8 cellular contexts compared by ENCODE assay signal in genomic region chr3:8962226-8962861, GRCh38.
DNase-seq lines count a peak whose midpoint lies in the region; ATAC-seq and TF ChIP-seq lines count a peak whose summit lies in the region.

No MANE protein-coding gene starts in this region.

- H3K9ac ChIP-seq in ES-I3 (ENCODE audit: low read depth, low read length) (peak overlapping the region; percentile 78), NT2/D1 (ENCODE audit: insufficient read length, low read depth) (peak overlapping the region; percentile 90), endocrine pancreas (ENCODE audit: control insufficient read depth, insufficient read depth, low read length) (no peak overlapping the region), parathyroid adenoma (no peak overlapping the region)

- TF ChIP-seq CTCF in parathyroid adenoma (IDR thresholded peaks at IDR 0.05), result no peak

- H3K4me3 ChIP-seq in NT2/D1 (ENCODE audit: insufficient read length, low read depth), result peak overlapping the region; percentile 80
- H3K4me3 ChIP-seq in endocrine pancreas (ENCODE audit: control insufficient read depth, insufficient read depth, low read length), result peak overlapping the region; percentile 85
- peak overlapping the region; percentile 94 for H3K4me3 ChIP-seq in parathyroid adenoma (ENCODE audit: low read depth, low read length)

- H3K9me3 ChIP-seq in ES-I3 (ENCODE audit: control insufficient read depth, insufficient read depth, low read length) (no peaks in the 10 kb centered on the region), NT2/D1 (ENCODE audit: insufficient read depth, low read length) (no peaks in the 10 kb centered on the region), endocrine pancreas (ENCODE audit: control insufficient read depth, low read length) (no peaks in the 10 kb centered on the region), parathyroid adenoma (ENCODE audit: control insufficient read depth, low read length) (no peaks in the 10 kb centered on the region)

- DNase-seq in NT2/D1 (ENCODE audit: low read depth, low spot score) (no peak), NCI-H2029 (lab: John Stamatoyannopoulos, UW) (no peak), epidermal melanocyte (ENCODE audit: insufficient read length, low spot score) (no peak), CD1c-positive myeloid dendritic cell (ENCODE audit: extremely low spot score) (no peak)

- no peaks in the 10 kb centered on the region for H3K27me3 ChIP-seq in NT2/D1 (ENCODE audit: insufficient read depth, insufficient read length)
- no peaks in the 10 kb centered on the region for H3K27me3 ChIP-seq in endocrine pancreas (ENCODE audit: control insufficient read depth, insufficient read depth, low read length)
- H3K27me3 ChIP-seq in parathyroid adenoma (ENCODE audit: control insufficient read depth, insufficient read depth, low read length), result no peaks in the 10 kb centered on the region

- peaks cover 2% of the 10 kb centered on the region for H3K79me2 ChIP-seq in parathyroid adenoma

- peak overlapping the region; percentile 96 for H2AFZ ChIP-seq in parathyroid adenoma

- H3K27ac ChIP-seq in parathyroid adenoma, result no peak overlapping the region

- H3K4me1 ChIP-seq in ES-I3 (ENCODE audit: insufficient read depth, low read length) (peaks cover 25% of the 10 kb centered on the region), NT2/D1 (ENCODE audit: insufficient read depth, insufficient read length) (peaks cover 6% of the 10 kb centered on the region), endocrine pancreas (ENCODE audit: control insufficient read depth, insufficient read depth, low read length) (no peaks in the 10 kb centered on the region), parathyroid adenoma (peaks cover 7% of the 10 kb centered on the region)

- ATAC-seq in HG03108 (IDR thresholded peaks at IDR 0.05; ENCODE audit: unreplicated experiment), result no peak

- H3K36me3 ChIP-seq in ES-I3 (ENCODE audit: insufficient read depth, low read length) (no peaks in the 10 kb centered on the region), NT2/D1 (ENCODE audit: insufficient read depth, insufficient read length, low read length) (peaks cover 40% of the 10 kb centered on the region), endocrine pancreas (ENCODE audit: control insufficient read depth, insufficient read depth, low read length) (no peaks in the 10 kb centered on the region), parathyroid adenoma (ENCODE audit: control insufficient read depth, insufficient read depth, low read length) (no peaks in the 10 kb centered on the region)

- peak overlapping the region; percentile 98 for H3K4me2 ChIP-seq in parathyroid adenoma (ENCODE audit: low read length)

Comparison
In these comparisons a context has a peak if more than half of its experiments do, and no peak if none do; other contexts are left out.
1. H3K9ac ChIP-seq: peak in ES-I3 (single experiment) and NT2/D1 (single experiment); none in endocrine pancreas (single experiment) and parathyroid adenoma (single experiment).
2. Peak in every context shown above with its lines, with median percentiles within 50 percentile points of each other: H3K4me3 ChIP-seq.